ENCODE assay signal across 21 cellular contexts in genomic region chr16:87690911-87691685, GRCh38.
"Had no signal": no experiment of that assay in that cellular context is flagged by ENCODE, and none has a peak within 500 bp of the region (broad histone marks: within the 10 kb centered on the region; RNA-seq: fewer than 3 reads in every experiment).

No MANE protein-coding gene starts in this region.

- H3K27me3 Mint-ChIP-seq: effector memory CD8-positive, alpha-beta T cell; naive thymus-derived CD8-positive, alpha-beta T cell had no signal

- H3K27ac Mint-ChIP-seq: activated naive CD4-positive, alpha-beta T cell treated with anti-CD3 and anti-CD28 coated beads for 36 hours; activated T-helper 2 cell treated with anti-CD3 and anti-CD28 coated beads, Interferon-gamma antibody, Interleukin-2, Interleukin-4, amounts not matched to agents 10 μg/mL and 5 μg/mL and 100 μg/mL, durations not matched to agents 14 hours and 24 hours and 36 hours; effector memory CD8-positive, alpha-beta T cell had no signal

- H3K9me3 ChIP-seq: ascending aorta, suprapubic skin had no signal

- ATAC-seq: effector memory CD8-positive, alpha-beta T cell; foreskin keratinocyte; naive thymus-derived CD8-positive, alpha-beta T cell had no signal

- FAIRE-seq: bronchial epithelial cell had no signal

- H3K27ac ChIP-seq: ascending aorta, foreskin keratinocyte, skin epidermis, suprapubic skin had no signal

- H3K4me1 ChIP-seq: foreskin keratinocyte, suprapubic skin had no signal

- H3K27me3 ChIP-seq: ascending aorta, foreskin keratinocyte had no signal

- H3K9me3 Mint-ChIP-seq: activated naive CD4-positive, alpha-beta T cell treated with anti-CD3 and anti-CD28 coated beads for 36 hours; activated T-helper 2 cell treated with anti-CD3 and anti-CD28 coated beads, Interferon-gamma antibody, Interleukin-2, Interleukin-4, amounts not matched to agents 10 μg/mL and 5 μg/mL and 100 μg/mL, durations not matched to agents 14 hours and 24 hours and 36 hours; effector memory CD8-positive, alpha-beta T cell; naive thymus-derived CD8-positive, alpha-beta T cell had no signal

- H3K4me3 Mint-ChIP-seq: activated naive CD4-positive, alpha-beta T cell treated with anti-CD3 and anti-CD28 coated beads for 36 hours; effector memory CD8-positive, alpha-beta T cell; naive thymus-derived CD8-positive, alpha-beta T cell had no signal

- DNase-seq: activated CD4-positive, alpha-beta T cell treated with anti-CD3 and anti-CD28 coated beads, Interleukin-2, amount 50 U/mL, for 1 hour; activated CD4-positive, CD25-positive, alpha-beta regulatory T cell; activated naive CD4-positive, alpha-beta T cell treated with anti-CD3 and anti-CD28 coated beads for 36 hours; dermis blood vessel endothelial cell; effector memory CD8-positive, alpha-beta T cell; foreskin keratinocyte; glutamatergic neuron; kidney glomerular epithelial cell; mesenchymal stem cell; naive thymus-derived CD8-positive, alpha-beta T cell; retina; stimulated activated CD4-positive, alpha-beta T cell treated with anti-CD3 and anti-CD28 coated beads, Interleukin-15, amount 100 ng/mL, for 24 hours; stimulated activated CD4-positive, alpha-beta T cell treated with anti-CD3 and anti-CD28 coated beads, Interleukin-4, amount 100 ng/mL, for 1 hour; stimulated activated naive CD4-positive, alpha-beta T cell; T-helper 2 cell; trophoblast cell had no signal

- H3K4me3 ChIP-seq: ascending aorta, skin epidermis, suprapubic skin had no signal
